ENCODE assay signal across 8 cellular contexts in the genomic region with DNA sequence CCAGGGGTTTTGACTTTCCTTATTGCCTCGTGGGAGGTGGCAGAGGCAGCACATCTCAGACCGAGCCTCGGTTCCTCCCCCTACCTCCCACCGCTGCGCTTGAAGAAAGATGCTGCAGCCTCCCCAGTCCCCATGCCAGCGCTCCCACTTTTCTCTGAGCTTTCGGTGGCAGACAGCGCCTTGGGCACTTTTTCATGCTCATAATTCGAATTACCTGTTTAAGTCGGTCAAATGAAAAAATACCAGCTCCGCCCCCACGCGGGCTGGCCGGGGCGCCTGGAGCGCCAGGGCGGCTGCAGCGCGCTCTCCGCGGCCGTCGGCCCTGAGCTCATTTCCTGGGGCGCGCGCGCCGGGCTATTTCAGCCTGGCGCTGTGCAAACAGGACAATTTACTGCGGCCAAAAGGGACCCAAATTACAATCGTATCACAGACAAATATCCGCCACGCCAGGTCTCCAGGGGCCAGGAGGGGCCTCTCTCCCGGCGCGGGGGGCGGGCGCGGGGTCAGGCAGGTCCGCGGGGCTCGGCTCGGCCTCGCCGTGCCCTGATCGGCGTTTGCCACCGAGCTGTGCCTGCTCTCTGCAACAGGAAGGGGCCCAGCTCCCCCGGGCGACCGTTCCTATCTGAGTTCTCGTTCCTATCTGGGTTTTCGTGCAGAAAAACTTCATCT. TPM values are rescaled to one million over a fixed set of nuclear protein-coding genes. Genes with fewer than 3 reads are reported as not detected.
DNase-seq lines count a peak whose midpoint lies in the region; TF ChIP-seq lines count a peak whose summit lies in the region.

No MANE protein-coding gene starts in this region.

- intact Hi-C loops in ascending aorta (cut with DNase I), result no loop called here

- peak overlapping the region in 1 of 3 donors; percentile 60 for H3K9ac ChIP-seq in skeletal muscle tissue (ENCODE audit: low read depth in 1 of 3, low read length in 3 of 3)

- H3K36me3 ChIP-seq in ascending aorta, result no peaks in the 10 kb centered on the region
- H3K36me3 ChIP-seq in skeletal muscle tissue (ENCODE audit: control insufficient read depth in 3 of 3, insufficient read depth in 3 of 3, low read length in 3 of 3), result no peaks in the 10 kb centered on the region

- peak overlapping the region; percentile 85 for H3K27ac ChIP-seq in ascending aorta
- no peak overlapping the region for H3K27ac ChIP-seq in skeletal muscle tissue (ENCODE audit: low read depth, low read length)

- H3K9me3 ChIP-seq in ascending aorta (no peaks in the 10 kb centered on the region), skeletal muscle tissue (ENCODE audit: control insufficient read depth in 3 of 3, low read length in 3 of 3) (no peaks in the 10 kb centered on the region)

- peaks cover 0 to 3% of the 10 kb centered on the region in 2 donors for H3K4me1 ChIP-seq in ascending aorta
- H3K4me1 ChIP-seq in skeletal muscle tissue (ENCODE audit: control insufficient read depth in 3 of 3, insufficient read depth in 3 of 3, low read length in 3 of 3), result peaks cover 5 to 13% (median 10%) of the 10 kb centered on the region in 3 donors

- DNase-seq in ELR (ENCODE audit: low read depth) (peak; percentile 61), LNCaP clone FGC (ENCODE audit: low read depth) (no peak), ascending aorta (ENCODE audit: low spot score in 2 of 2) (no peak), NCI-H2107 treated with DMSO at 0.1 percent for 48 hours (lab: John Stamatoyannopoulos, UW; ENCODE audit: unreplicated experiment) (no peak), HT-29 (ENCODE audit: low spot score) (no peak)
- no peak for DNase-seq in effector CD4-positive, alpha-beta T cell

- H3K27me3 ChIP-seq in ascending aorta (no peaks in the 10 kb centered on the region), skeletal muscle tissue (ENCODE audit: control insufficient read depth in 3 of 3, insufficient read depth in 3 of 3, low read length in 3 of 3) (peaks cover 27 to 39% (median 27%) of the 10 kb centered on the region in 3 donors)

- H3K4me3 ChIP-seq in LNCaP clone FGC (ENCODE audit: low read depth, low read length), result peak overlapping the region; percentile 26
- H3K4me3 ChIP-seq in ascending aorta, result peak overlapping the region; percentile 50 to 69
- peak overlapping the region; percentile 41 for H3K4me3 ChIP-seq in iPS-11a (ENCODE audit: low read depth, low read length)
- peak overlapping the region; percentile 32 to 60 (median 38) for H3K4me3 ChIP-seq in skeletal muscle tissue (ENCODE audit: low read length in 3 of 3)

- TF ChIP-seq CTCF in LNCaP clone FGC (IDR thresholded peaks at IDR 0.05; ENCODE audit: control insufficient read depth, extremely low read depth, insufficient read depth) (no peak), ascending aorta (IDR thresholded peaks at IDR 0.05) (no peak)

RNA-seq across cellular contexts. Expression of a gene that starts 45.0 kb away (rescaled TPM):
- total RNA-seq in ascending aorta, result 15.1 TPM
- total RNA-seq in skeletal muscle tissue, result not detected
- not detected in 2 replicates for total RNA-seq in HT-29 (2014; rRNA removed; shearing (Covaris generic))

RNA-seq across cellular contexts. Expression of a gene that starts 51.9 kb away (rescaled TPM):
- total RNA-seq in ascending aorta (17.8 TPM), skeletal muscle tissue (12.5 TPM)
- not detected in 2 replicates for total RNA-seq in HT-29 (2014; rRNA removed; shearing (Covaris generic))

Comparison
In these comparisons a context has a peak if more than half of its experiments do, and no peak if none do; other contexts are left out.
1. RNA of a gene that starts 45.0 kb away (total RNA-seq): 15.1 TPM in ascending aorta (single experiment); not detected in skeletal muscle tissue (single experiment) and not detected in HT-29; every median in the first group is over 10 times any median in the second.
2. RNA of a gene that starts 51.9 kb away (total RNA-seq): 17.8 TPM in ascending aorta (single experiment) and 12.5 TPM in skeletal muscle tissue (single experiment); not detected in HT-29; every median in the first group is over 10 times any median in the second.
3. Peak in every context shown above with its lines, with median percentiles within 50 percentile points of each other: H3K4me3 ChIP-seq.